In the genomic region with DNA sequence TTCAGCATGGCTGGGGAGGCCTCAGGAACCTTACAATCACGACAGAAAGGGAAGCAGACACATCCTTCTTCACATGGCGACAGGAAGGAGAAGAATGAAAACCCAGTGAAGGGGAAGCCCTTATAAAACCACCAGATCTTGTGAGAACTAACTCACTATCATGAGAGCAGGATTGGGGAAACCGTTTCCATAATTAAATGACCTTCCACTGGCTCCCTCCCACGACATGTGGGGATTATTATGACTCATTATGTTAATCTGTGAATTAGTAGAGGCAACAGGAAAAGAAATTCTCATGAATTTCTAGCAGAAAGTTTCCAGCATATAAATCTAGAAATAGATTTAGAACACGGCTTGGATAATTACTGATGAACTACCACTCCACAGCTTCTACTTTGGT, we compare ENCODE assay signal across 20 cellular contexts.
DNase-seq lines count a peak whose midpoint lies in the region; ATAC-seq and TF ChIP-seq lines count a peak whose summit lies in the region.
"Had no signal": no experiment of that assay in that cellular context is flagged by ENCODE, and none has a peak within 500 bp of the region (broad histone marks: within the 10 kb centered on the region; RNA-seq: fewer than 3 reads in every experiment).

No MANE protein-coding gene starts in this region.

- peaks cover 94% of the 10 kb centered on the region for H3K79me2 ChIP-seq in neural progenitor cell (ENCODE audit: low read depth)

- H3K4me3 ChIP-seq in fibroblast of mammary gland (ENCODE audit: control insufficient read depth, low read depth, low read length) (no peak overlapping the region), neural progenitor cell (no peak overlapping the region)
- H3K4me3 ChIP-seq: BLaER1 treated with 17β-estradiol and CSF1 and Interleukin-3, amounts not matched to agents 10 nM and 100 nM; GM23338; K562 had no signal

- peaks cover 2% of the 10 kb centered on the region for H3K36me3 Mint-ChIP-seq in neural progenitor cell

- ATAC-seq in GM21737 (IDR thresholded peaks at IDR 0.05; ENCODE audit: unreplicated experiment): no peak
- no peak for ATAC-seq in HG02885 (IDR thresholded peaks at IDR 0.05; ENCODE audit: poor library complexity, unreplicated experiment)
- ATAC-seq: GM23338, K562 had no signal

- no peak overlapping the region for H3K4me3 Mint-ChIP-seq in neural progenitor cell
- H3K4me3 Mint-ChIP-seq: CD4-positive, alpha-beta T cell; GM23338 had no signal

- peak; percentile 23 for DNase-seq in EH (ENCODE audit: low read depth)
- DNase-seq in M059J (ENCODE audit: low read depth): peak; percentile 11
- peak; percentile 23 for DNase-seq in fibroblast of mammary gland (ENCODE audit: low read depth)
- DNase-seq in neural progenitor cell (ENCODE audit: low spot score): no peak
- DNase-seq in stimulated activated naive CD4-positive, alpha-beta T cell (lab: John Stamatoyannopoulos, UW): no peak
- no peak for DNase-seq in stimulated activated CD4-positive, alpha-beta T cell treated with anti-CD3 and anti-CD28 coated beads, Interleukin-12 subunit alpha, Interleukin-12 subunit beta, amount 100 ng/mL, for 4 hours
- DNase-seq: 8988T; ACHN; Calu3; CD4-positive, alpha-beta T cell; DMS 273 treated with DMSO at 0.1 percent for 48 hours; DMS79; EL; H7 had no signal

- no peaks in the 10 kb centered on the region for H3K4me1 Mint-ChIP-seq in neural progenitor cell
- H3K4me1 Mint-ChIP-seq: GM23338 had no signal

- H3K4me2 ChIP-seq in neural progenitor cell: no peak overlapping the region
- H3K4me2 ChIP-seq: BLaER1 treated with 17β-estradiol and CSF1 and Interleukin-3, amounts not matched to agents 10 nM and 100 nM; GM23338 had no signal

- H3K27me3 Mint-ChIP-seq in neural progenitor cell (ENCODE audit: insufficient read depth, low read depth): no peaks in the 10 kb centered on the region
- H3K27me3 Mint-ChIP-seq: CD4-positive, alpha-beta T cell had no signal

- H3K36me3 ChIP-seq in neural progenitor cell: no peaks in the 10 kb centered on the region

- no peaks in the 10 kb centered on the region for H4K20me1 ChIP-seq in neural progenitor cell (ENCODE audit: low read depth)
- H4K20me1 ChIP-seq: BLaER1 treated with 17β-estradiol and CSF1 and Interleukin-3, amounts not matched to agents 10 nM and 100 nM had no signal

- no peak overlapping the region for H2AFZ ChIP-seq in neural progenitor cell (replicated peaks)
- H2AFZ ChIP-seq: GM23338 had no signal

- no peaks in the 10 kb centered on the region for H3K27me3 ChIP-seq in neural progenitor cell
- H3K27me3 ChIP-seq: BLaER1 treated with 17β-estradiol and CSF1 and Interleukin-3, amounts not matched to agents 10 nM and 100 nM had no signal

- TF ChIP-seq CTCF in fibroblast of mammary gland (conservative IDR thresholded peaks at IDR 0.05; ENCODE audit: control insufficient read depth, insufficient read depth, low read depth, low read length): no peak
- TF ChIP-seq CTCF in neural progenitor cell (IDR thresholded peaks at IDR 0.05): no peak

- no peaks in the 10 kb centered on the region for H3F3A ChIP-seq in neural progenitor cell (ENCODE audit: low read depth)

- H3K27ac ChIP-seq in neural progenitor cell: peak overlapping the region; percentile 65
- H3K27ac ChIP-seq: BLaER1 treated with 17β-estradiol and CSF1 and Interleukin-3, amounts not matched to agents 10 nM and 100 nM; HL-60 had no signal

- H3K4me1 ChIP-seq in neural progenitor cell: no peaks in the 10 kb centered on the region

- H3K27ac Mint-ChIP-seq in neural progenitor cell: no peak overlapping the region
- H3K27ac Mint-ChIP-seq: CD4-positive, alpha-beta T cell; GM23338 had no signal

- no peaks in the 10 kb centered on the region for H3K9me3 Mint-ChIP-seq in neural progenitor cell
- H3K9me3 Mint-ChIP-seq: GM23338 had no signal

- H3K9ac ChIP-seq in neural progenitor cell: no peak overlapping the region
- H3K9ac ChIP-seq: BLaER1 treated with 17β-estradiol and CSF1 and Interleukin-3, amounts not matched to agents 10 nM and 100 nM had no signal

- H3K9me3 ChIP-seq in neural progenitor cell (ENCODE audit: low read depth): no peaks in the 10 kb centered on the region

Comparison
In these comparisons a context has a peak if more than half of its experiments do, and no peak if none do; other contexts are left out.
1. DNase-seq: peak in EH (single experiment), M059J (single experiment) and fibroblast of mammary gland (single experiment); none in neural progenitor cell (single experiment), stimulated activated naive CD4-positive, alpha-beta T cell (0 of 6) and stimulated activated CD4-positive, alpha-beta T cell treated with anti-CD3 and anti-CD28 coated beads, Interleukin-12 subunit alpha, Interleukin-12 subunit beta, amount 100 ng/mL, for 4 hours (single experiment).